ENCODE assay signal across 11 cellular contexts in the genomic region with DNA sequence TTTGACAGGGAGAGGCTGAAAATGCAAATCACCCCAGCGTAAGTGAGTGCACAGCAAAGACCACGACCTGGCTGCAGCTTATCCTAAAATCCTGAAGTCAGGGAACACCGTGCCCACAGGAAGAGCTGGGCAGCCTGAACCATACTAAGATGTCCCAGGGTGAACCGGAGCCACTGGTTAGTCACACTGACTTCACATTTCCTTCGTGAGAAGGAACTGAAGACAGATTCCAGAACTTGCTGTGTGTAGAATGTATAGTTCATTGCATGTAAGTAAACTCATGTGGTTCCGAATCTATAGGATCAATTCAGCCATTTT.
DNase-seq lines count a peak whose midpoint lies in the region; ATAC-seq and TF ChIP-seq lines count a peak whose summit lies in the region.
"Had no signal": no experiment of that assay in that cellular context is flagged by ENCODE, and none has a peak within 500 bp of the region (broad histone marks: within the 10 kb centered on the region; RNA-seq: fewer than 3 reads in every experiment).

No MANE protein-coding gene starts in this region.

- H3K27me3 ChIP-seq in HUES6 (ENCODE audit: control insufficient read depth, insufficient read depth, low read length) (no peaks in the 10 kb centered on the region), left lung (no peaks in the 10 kb centered on the region)
- H3K27me3 ChIP-seq: dorsolateral prefrontal cortex had no signal

- H3K9ac ChIP-seq in HUES6 (ENCODE audit: low read length) = peak overlapping the region; percentile 71

- intact Hi-C loops in left lung (cut with DNase I) = no loop called here

- H3K9me3 ChIP-seq in HUES6 (ENCODE audit: control insufficient read depth, insufficient read depth, low read depth, low read length) = peaks cover 7% of the 10 kb centered on the region
- no peaks in the 10 kb centered on the region for H3K9me3 ChIP-seq in left lung
- H3K9me3 ChIP-seq: neutrophil had no signal

- H3K4me1 ChIP-seq in HUES6 (ENCODE audit: control insufficient read depth, insufficient read depth, low read length) (peaks cover 29% of the 10 kb centered on the region), left lung (peaks cover 4 to 14% of the 10 kb centered on the region in 2 donors)

- DNase-seq in AG08395 (ENCODE audit: low spot score) (peak; percentile 69), left lung (no peak), activated gamma-delta T cell (lab: John Stamatoyannopoulos, UW) (no peak)
- DNase-seq in activated CD4-positive, alpha-beta T cell treated with anti-CD3 and anti-CD28 coated beads, Interleukin-2, amount 50 U/mL, for 48 hours = no peak
- DNase-seq: DND-41 had no signal

- TF ChIP-seq CTCF in left lung (IDR thresholded peaks at IDR 0.05) = no peak

- H3K36me3 ChIP-seq in HUES6 (ENCODE audit: control insufficient read depth, insufficient read depth, low read length) = no peaks in the 10 kb centered on the region
- no peaks in the 10 kb centered on the region for H3K36me3 ChIP-seq in left lung
- H3K36me3 ChIP-seq: neutrophil had no signal

- ATAC-seq in left lung (peak; percentile 34), HG03159 (IDR thresholded peaks at IDR 0.05; ENCODE audit: unreplicated experiment) (no peak), HG03139 (IDR thresholded peaks at IDR 0.05; ENCODE audit: unreplicated experiment) (no peak)

- peak overlapping the region; percentile 83; the same call in 1 of the 2 replicates for H3K27ac ChIP-seq in HUES6 (ENCODE audit: low read depth, low read length)
- H3K27ac ChIP-seq in angular gyrus (ENCODE audit: low read depth, low read length) = peak overlapping the region; percentile 31
- peak overlapping the region; percentile 66 to 75 for H3K27ac ChIP-seq in left lung
- H3K27ac ChIP-seq: neutrophil had no signal

- no peak overlapping the region for H3K4me3 ChIP-seq in HUES6 (ENCODE audit: low read depth, low read length)
- no peak overlapping the region for H3K4me3 ChIP-seq in left lung

Comparison
In these comparisons a context has a peak if more than half of its experiments do, and no peak if none do; other contexts are left out.
1. H3K27ac ChIP-seq: peak in every context shown above with its lines; median percentile 83 in HUES6; 70 in left lung; 31 in angular gyrus.